1 cellular context compared by ENCODE assay signal in genomic region chr5:68994645-68995044, GRCh38.
TF ChIP-seq lines count a peak whose summit lies in the region.

No MANE protein-coding gene starts in this region.

TF ChIP-seq in GM23338, 12 proteins besides CTCF, POLR2A, EP300 and RAD21 (continued from another document):
- TF ChIP-seq, protein P1, sequence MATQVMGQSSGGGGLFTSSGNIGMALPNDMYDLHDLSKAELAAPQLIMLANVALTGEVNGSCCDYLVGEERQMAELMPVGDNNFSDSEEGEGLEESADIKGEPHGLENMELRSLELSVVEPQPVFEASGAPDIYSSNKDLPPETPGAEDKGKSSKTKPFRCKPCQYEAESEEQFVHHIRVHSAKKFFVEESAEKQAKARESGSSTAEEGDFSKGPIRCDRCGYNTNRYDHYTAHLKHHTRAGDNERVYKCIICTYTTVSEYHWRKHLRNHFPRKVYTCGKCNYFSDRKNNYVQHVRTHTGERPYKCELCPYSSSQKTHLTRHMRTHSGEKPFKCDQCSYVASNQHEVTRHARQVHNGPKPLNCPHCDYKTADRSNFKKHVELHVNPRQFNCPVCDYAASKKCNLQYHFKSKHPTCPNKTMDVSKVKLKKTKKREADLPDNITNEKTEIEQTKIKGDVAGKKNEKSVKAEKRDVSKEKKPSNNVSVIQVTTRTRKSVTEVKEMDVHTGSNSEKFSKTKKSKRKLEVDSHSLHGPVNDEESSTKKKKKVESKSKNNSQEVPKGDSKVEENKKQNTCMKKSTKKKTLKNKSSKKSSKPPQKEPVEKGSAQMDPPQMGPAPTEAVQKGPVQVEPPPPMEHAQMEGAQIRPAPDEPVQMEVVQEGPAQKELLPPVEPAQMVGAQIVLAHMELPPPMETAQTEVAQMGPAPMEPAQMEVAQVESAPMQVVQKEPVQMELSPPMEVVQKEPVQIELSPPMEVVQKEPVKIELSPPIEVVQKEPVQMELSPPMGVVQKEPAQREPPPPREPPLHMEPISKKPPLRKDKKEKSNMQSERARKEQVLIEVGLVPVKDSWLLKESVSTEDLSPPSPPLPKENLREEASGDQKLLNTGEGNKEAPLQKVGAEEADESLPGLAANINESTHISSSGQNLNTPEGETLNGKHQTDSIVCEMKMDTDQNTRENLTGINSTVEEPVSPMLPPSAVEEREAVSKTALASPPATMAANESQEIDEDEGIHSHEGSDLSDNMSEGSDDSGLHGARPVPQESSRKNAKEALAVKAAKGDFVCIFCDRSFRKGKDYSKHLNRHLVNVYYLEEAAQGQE (IDR thresholded peaks at IDR 0.05; ENCODE audit: unreplicated experiment) = no peak
- TF ChIP-seq EZH2 (IDR thresholded peaks at IDR 0.05; ENCODE audit: low read depth, unreplicated experiment) (no peak), NANOG (IDR thresholded peaks at IDR 0.05; ENCODE audit: borderline replicate concordance) (no peak)
